In genomic region chr2:20110383-20110782, GRCh38 we compare ENCODE assay signal across 20 cellular contexts. TPM values are rescaled to one million over a fixed set of nuclear protein-coding genes. Genes with fewer than 3 reads are reported as not detected.
DNase-seq lines count a peak whose midpoint lies in the region; ATAC-seq and TF ChIP-seq lines count a peak whose summit lies in the region.
"Had no signal": no experiment of that assay in that cellular context is flagged by ENCODE, and none has a peak within 500 bp of the region (broad histone marks: within the 10 kb centered on the region; RNA-seq: fewer than 3 reads in every experiment).

No MANE protein-coding gene starts in this region.

- H3K27ac ChIP-seq in PC-9 (peak overlapping the region; percentile 89), esophagus squamous epithelium (peak overlapping the region; percentile 54 to 81 (median 67))
- H3K27ac ChIP-seq: 22Rv1, HL-60 had no signal

- no peak overlapping the region for H3K4me3 ChIP-seq in PC-9
- no peak overlapping the region for H3K4me3 ChIP-seq in esophagus squamous epithelium
- H3K4me3 ChIP-seq: A549 had no signal

- H2AFZ ChIP-seq in PC-9: no peak overlapping the region

- peak overlapping the region; percentile 35; the same call in 1 of the 2 replicates for H3K4me2 ChIP-seq in PC-9

- 90 to 100% methylated on average over 3 of the region's 3 CpGs for WGBS in esophagus squamous epithelium, 2 donors

- TF ChIP-seq CTCF in PC-9 (conservative IDR thresholded peaks at IDR 0.05): no peak
- TF ChIP-seq CTCF in esophagus squamous epithelium (IDR thresholded peaks at IDR 0.05): no peak

- intact Hi-C loops in PC-9 (cut with micrococcal nuclease; ENCODE audit: unreplicated experiment) (no loop called here), esophagus squamous epithelium (cut with DNase I) (no loop called here), posterior vena cava (cut with DNase I) (no loop called here)

- H3K4me1 ChIP-seq in PC-9 (replicated peaks; ENCODE audit: insufficient read depth): peaks cover 70% of the 10 kb centered on the region
- H3K4me1 ChIP-seq in esophagus squamous epithelium: peaks cover 29 to 89% (median 35%) of the 10 kb centered on the region in 3 donors

- H3K9me2 ChIP-seq in PC-9 (ENCODE audit: insufficient read depth): no peaks in the 10 kb centered on the region

- H3K36me3 ChIP-seq in PC-9 (ENCODE audit: low read depth) (no peaks in the 10 kb centered on the region), esophagus squamous epithelium (no peaks in the 10 kb centered on the region)

- CTCF ChIA-PET in PC-9 (lab: Charles Lee): no interaction called here

- POLR2A ChIA-PET in PC-9 (lab: Charles Lee; ENCODE audit: unreplicated experiment): no interaction called here

- no peaks in the 10 kb centered on the region for H3K27me3 ChIP-seq in PC-9 (ENCODE audit: insufficient read depth, low read depth)
- H3K27me3 ChIP-seq in esophagus squamous epithelium: peaks cover 0 to 10% (median 0%) of the 10 kb centered on the region in 4 donors

- no peaks in the 10 kb centered on the region for H3K79me2 ChIP-seq in PC-9 (ENCODE audit: low read depth)

- BruUV-seq in PC-9 (replicated peaks; lab: Mats Ljungman, UMichigan): no TSS peak

- no peak for TF ChIP-seq POLR2A in esophagus squamous epithelium (IDR thresholded peaks at IDR 0.05)

- H3K9me3 ChIP-seq in PC-9 (ENCODE audit: insufficient read depth, low read depth) (no peaks in the 10 kb centered on the region; the same call in 1 of the 2 replicates), esophagus squamous epithelium (no peaks in the 10 kb centered on the region)

- ATAC-seq in GM19467 (IDR thresholded peaks at IDR 0.05; ENCODE audit: unreplicated experiment) (no peak), GM21423 (IDR thresholded peaks at IDR 0.05; ENCODE audit: unreplicated experiment) (no peak)
- ATAC-seq: A549, HCT116 had no signal

- peaks cover 34% of the 10 kb centered on the region for H3F3A ChIP-seq in PC-9 (ENCODE audit: insufficient read depth, low read depth)

- H4K20me1 ChIP-seq in PC-9 (ENCODE audit: insufficient read depth): no peaks in the 10 kb centered on the region

- DNase-seq in NCI-H82 (lab: John Stamatoyannopoulos, UW) (peak; percentile 39), NCI-H82 treated with DMSO at 0.1 percent for 48 hours (lab: John Stamatoyannopoulos, UW; ENCODE audit: unreplicated experiment) (no peak), PC-9 (no peak), esophagus squamous epithelium (lab: John Stamatoyannopoulos, UW) (no peak), posterior vena cava (ENCODE audit: low spot score) (peak; percentile 37)
- DNase-seq in activated CD4-positive, alpha-beta T cell treated with anti-CD3 and anti-CD28 coated beads for 4 hours: no peak
- DNase-seq: AML-193; CD4-positive, alpha-beta memory T cell; DMS153; DMS79 treated with DMSO at 0.1 percent for 48 hours; GF-D8; GOT3; H7; HFFc6 had no signal

RNA-seq across cellular contexts. Expression of gene LAPTM4A, which starts 59.0 kb away (rescaled TPM):
- total RNA-seq in PC-9 (2021) (96.6 and 125 TPM in 2 replicates), esophagus squamous epithelium (100 to 1,000 TPM in 2 of 4 donors, 10 to 100 TPM in 2; 71.0 to 144 (median 98.2) TPM), posterior vena cava (100 to 1,000 TPM; 199 to 230 TPM)

Comparison
In these comparisons a context has a peak if more than half of its experiments do, and no peak if none do; other contexts are left out.
1. DNase-seq: peak in NCI-H82 (single experiment) and posterior vena cava (single experiment); none in NCI-H82 treated with DMSO at 0.1 percent for 48 hours (single experiment), PC-9 (0 of 2), esophagus squamous epithelium (single experiment) and activated CD4-positive, alpha-beta T cell treated with anti-CD3 and anti-CD28 coated beads for 4 hours (0 of 2).